27 cellular contexts compared by ENCODE assay signal in genomic region chr5:95526871-95527270, GRCh38.
"Had no signal": no experiment of that assay in that cellular context is flagged by ENCODE, and none has a peak within 500 bp of the region (broad histone marks: within the 10 kb centered on the region; RNA-seq: fewer than 3 reads in every experiment).

No MANE protein-coding gene starts in this region.

- DNase-seq: activated B cell treated with CpG ODN at 0.5 μM for 24 hours; activated CD4-positive, alpha-beta memory T cell treated with anti-CD3 and anti-CD28 coated beads for 36 hours; activated CD4-positive, alpha-beta T cell treated with anti-CD3 and anti-CD28 coated beads for 1 hour; activated CD4-positive, alpha-beta T cell treated with anti-CD3 and anti-CD28 coated beads, Interleukin-2, amount 10 ng/mL, durations not matched to agents 7 days and 5 days; activated CD8-positive, alpha-beta memory T cell treated with anti-CD3 and anti-CD28 coated beads for 24 hours; activated gamma-delta T cell; activated naive CD4-positive, alpha-beta T cell treated with anti-CD3 and anti-CD28 coated beads for 36 hours; activated T-cell treated with anti-CD3 and anti-CD28 coated beads, Interleukin-2, amount 50 U/mL, for 4 hours; anterior cingulate cortex; NCI-H1092; NCI-H1417; NCI-H2029; NCI-H2107; NCI-H345; NCI-H510A; NCI-H526 treated with DMSO at 0.1 percent for 48 hours; NCI-H82; SIG-M5; T-cell; T-helper 2 cell; T1000 had no signal

- FAIRE-seq: TTC549 had no signal

- ATAC-seq: activated T-cell treated with anti-CD3 and anti-CD28 coated beads, Interleukin-2, amount 50 U/mL, for 4 hours; activated T-helper 17 cell treated with anti-CD3 and anti-CD28 coated beads, Interleukin-2, amount 50 U/mL, for 72 hours; T-cell had no signal

- H3K4me1 Mint-ChIP-seq: activated CD4-positive, alpha-beta T cell treated with anti-CD3 and anti-CD28 coated beads, Interleukin-2, amount 10 ng/mL, durations not matched to agents 7 days and 5 days; brain had no signal

- H3K27ac ChIP-seq: SK-N-MC had no signal

- H3K9me3 Mint-ChIP-seq: activated B cell treated with CpG ODN at 0.5 μM for 24 hours; activated CD4-positive, alpha-beta memory T cell treated with anti-CD3 and anti-CD28 coated beads for 36 hours; activated CD4-positive, alpha-beta T cell treated with anti-CD3 and anti-CD28 coated beads, Interleukin-2, amount 10 ng/mL, durations not matched to agents 7 days and 5 days; activated naive CD4-positive, alpha-beta T cell treated with anti-CD3 and anti-CD28 coated beads for 36 hours; activated T-cell treated with anti-CD3 and anti-CD28 coated beads, Interleukin-2, amount 50 U/mL, for 4 hours; activated T-helper 17 cell treated with anti-CD3 and anti-CD28 coated beads, Interleukin-2, amount 50 U/mL, for 72 hours; brain; central memory CD8-positive, alpha-beta T cell; T-cell had no signal

- H3K27ac Mint-ChIP-seq: activated B cell treated with CpG ODN at 0.5 μM for 24 hours; activated CD4-positive, alpha-beta memory T cell treated with anti-CD3 and anti-CD28 coated beads for 36 hours; activated CD4-positive, alpha-beta T cell treated with anti-CD3 and anti-CD28 coated beads, Interleukin-2, amount 10 ng/mL, durations not matched to agents 7 days and 5 days; activated naive CD4-positive, alpha-beta T cell treated with anti-CD3 and anti-CD28 coated beads for 36 hours; activated naive CD8-positive, alpha-beta T cell; activated T-helper 17 cell treated with anti-CD3 and anti-CD28 coated beads, Interleukin-2, amount 50 U/mL, for 72 hours; brain; T-cell had no signal

- H3K27me3 Mint-ChIP-seq: activated B cell treated with CpG ODN at 0.5 μM for 24 hours; activated CD4-positive, alpha-beta memory T cell treated with anti-CD3 and anti-CD28 coated beads for 36 hours; activated CD4-positive, alpha-beta T cell treated with anti-CD3 and anti-CD28 coated beads, Interleukin-2, amount 10 ng/mL, durations not matched to agents 7 days and 5 days; activated naive CD8-positive, alpha-beta T cell; activated T-helper 17 cell treated with anti-CD3 and anti-CD28 coated beads, Interleukin-2, amount 50 U/mL, for 72 hours; brain; central memory CD8-positive, alpha-beta T cell; T-cell had no signal

- H3K4me3 ChIP-seq: SK-N-MC had no signal

- H3K4me3 Mint-ChIP-seq: activated B cell treated with CpG ODN at 0.5 μM for 24 hours; activated CD4-positive, alpha-beta memory T cell treated with anti-CD3 and anti-CD28 coated beads for 36 hours; activated CD4-positive, alpha-beta T cell treated with anti-CD3 and anti-CD28 coated beads, Interleukin-2, amount 10 ng/mL, durations not matched to agents 7 days and 5 days; activated naive CD4-positive, alpha-beta T cell treated with anti-CD3 and anti-CD28 coated beads for 36 hours; activated naive CD8-positive, alpha-beta T cell; activated T-cell treated with anti-CD3 and anti-CD28 coated beads, Interleukin-2, amount 50 U/mL, for 4 hours; activated T-helper 17 cell treated with anti-CD3 and anti-CD28 coated beads, Interleukin-2, amount 50 U/mL, for 72 hours; brain; central memory CD8-positive, alpha-beta T cell; T-cell had no signal
